Comparison of ENCODE assay signal across 31 cellular contexts in the genomic region with DNA sequence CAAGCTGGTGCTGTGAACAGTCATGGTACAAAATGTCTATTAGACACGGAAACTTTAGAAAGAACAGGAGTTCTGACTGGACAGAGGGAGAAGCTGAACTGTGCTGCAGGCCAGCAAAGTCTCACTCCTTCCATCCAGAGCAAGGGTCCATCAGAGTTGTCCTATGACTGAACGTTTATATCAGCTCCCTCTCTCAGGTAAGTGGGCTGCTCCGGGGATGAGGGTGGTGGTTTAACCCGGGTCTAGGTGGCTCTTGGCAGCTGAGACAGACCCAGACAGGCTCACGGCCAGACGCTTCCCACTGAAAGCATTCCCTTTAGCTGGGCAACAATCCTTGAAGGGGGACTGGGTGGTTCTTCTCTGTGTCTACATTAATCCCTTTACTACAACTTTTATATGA.
"Had no signal": no experiment of that assay in that cellular context is flagged by ENCODE, and none has a peak within 500 bp of the region (broad histone marks: within the 10 kb centered on the region; RNA-seq: fewer than 3 reads in every experiment).

No MANE protein-coding gene starts in this region.

- H3K4me1 Mint-ChIP-seq: naive B cell; naive thymus-derived CD8-positive, alpha-beta T cell; nephron progenitor cell; neural crest cell; stimulated activated effector memory CD8-positive, alpha-beta T cell treated with anti-CD3 and anti-CD28 coated beads, Interleukin-12 subunit alpha, Interleukin-12 subunit beta, amount 100 ng/mL, for 72 hours; stimulated activated naive CD8-positive, alpha-beta T cell treated with anti-CD3 and anti-CD28 coated beads, Interleukin-15, amount 100 ng/mL, for 72 hours had no signal

- H3K9me3 ChIP-seq: neutrophil, ovary, psoas muscle, right lobe of liver, sigmoid colon, suprapubic skin, testis, tibial artery, transverse colon, upper lobe of right lung, uterus had no signal

- H3K4me1 ChIP-seq: parathyroid adenoma, psoas muscle, right lobe of liver, sigmoid colon, suprapubic skin, testis, tibial artery, transverse colon, upper lobe of right lung, uterus had no signal

- ATAC-seq: naive thymus-derived CD8-positive, alpha-beta T cell; natural killer cell treated with Interleukin-12 subunit alpha and Interleukin-12 subunit beta and Interleukin-15 and Interleukin-18, amount 100 ng/mL, for 72 hours; psoas muscle; right cardiac atrium; right lobe of liver; stimulated activated effector memory CD8-positive, alpha-beta T cell treated with anti-CD3 and anti-CD28 coated beads, Interleukin-12 subunit alpha, Interleukin-12 subunit beta, amount 100 ng/mL, for 72 hours; stimulated activated naive CD8-positive, alpha-beta T cell treated with anti-CD3 and anti-CD28 coated beads, Interleukin-15, amount 100 ng/mL, for 72 hours; stimulated activated naive CD8-positive, alpha-beta T cell treated with anti-CD3 and anti-CD28 coated beads, Interleukin-15, Interleukin-2, amounts not matched to agents 100 U/mL and 50 U/mL, for 24 hours; upper lobe of right lung had no signal

- H3K4me3 Mint-ChIP-seq: naive B cell; naive thymus-derived CD8-positive, alpha-beta T cell; natural killer cell treated with Interleukin-12 subunit alpha and Interleukin-12 subunit beta and Interleukin-15 and Interleukin-18, amount 100 ng/mL, for 72 hours; nephron progenitor cell; neural crest cell; stimulated activated effector memory CD8-positive, alpha-beta T cell treated with anti-CD3 and anti-CD28 coated beads, Interleukin-12 subunit alpha, Interleukin-12 subunit beta, amount 100 ng/mL, for 72 hours; stimulated activated naive CD8-positive, alpha-beta T cell treated with anti-CD3 and anti-CD28 coated beads, Interleukin-15, amount 100 ng/mL, for 72 hours; type B pancreatic cell had no signal

- H3K9ac ChIP-seq: parathyroid adenoma had no signal

- H3K9me3 Mint-ChIP-seq: naive thymus-derived CD8-positive, alpha-beta T cell; nephron progenitor cell; neural crest cell; stimulated activated naive CD8-positive, alpha-beta T cell treated with anti-CD3 and anti-CD28 coated beads, Interleukin-15, amount 100 ng/mL, for 72 hours; type B pancreatic cell had no signal

- H2AFZ ChIP-seq: parathyroid adenoma had no signal

- H3K27me3 ChIP-seq: neutrophil, ovary, right lobe of liver, sigmoid colon, suprapubic skin, testis, tibial artery, transverse colon, upper lobe of right lung, uterus had no signal

- H3K4me3 ChIP-seq: ovary, psoas muscle, right lobe of liver, sigmoid colon, suprapubic skin, testis, tibial artery, transverse colon, upper lobe of right lung, uterus had no signal

- H3K79me2 ChIP-seq: parathyroid adenoma had no signal

- DNase-seq: naive B cell; naive thymus-derived CD8-positive, alpha-beta T cell; nephron progenitor cell; nucleus accumbens; ovary; psoas muscle; right lobe of liver; sigmoid colon; small intestine; stimulated activated CD4-positive, alpha-beta T cell treated with anti-CD3 and anti-CD28 coated beads, Interleukin-15, amount 100 ng/mL, for 24 hours; stimulated activated CD4-positive, alpha-beta T cell treated with anti-CD3 and anti-CD28 coated beads, Interleukin-2, amount 100 ng/mL, for 24 hours; stimulated activated CD4-positive, alpha-beta T cell treated with anti-CD3 and anti-CD28 coated beads, Interleukin-2, amount 100 ng/mL, for 48 hours; stimulated activated CD4-positive, alpha-beta T cell treated with anti-CD3 and anti-CD28 coated beads, Interleukin-4, amount 100 ng/mL, for 24 hours; stimulated activated naive CD4-positive, alpha-beta T cell; stimulated activated naive CD8-positive, alpha-beta T cell treated with anti-CD3 and anti-CD28 coated beads, Interleukin-15, amount 100 ng/mL, for 72 hours; stimulated activated naive CD8-positive, alpha-beta T cell treated with anti-CD3 and anti-CD28 coated beads, Interleukin-15, Interleukin-2, amounts not matched to agents 100 U/mL and 50 U/mL, for 24 hours; substantia nigra; testis; tibial artery; transverse colon; upper lobe of right lung; uterus had no signal

- H3K27ac ChIP-seq: neutrophil, ovary, parathyroid adenoma, psoas muscle, right lobe of liver, sigmoid colon, suprapubic skin, testis, tibial artery, transverse colon, upper lobe of right lung, uterus had no signal

- H3K36me3 Mint-ChIP-seq: naive B cell; naive thymus-derived CD8-positive, alpha-beta T cell; natural killer cell treated with Interleukin-12 subunit alpha and Interleukin-12 subunit beta and Interleukin-15 and Interleukin-18, amount 100 ng/mL, for 72 hours; stimulated activated effector memory CD8-positive, alpha-beta T cell treated with anti-CD3 and anti-CD28 coated beads, Interleukin-12 subunit alpha, Interleukin-12 subunit beta, amount 100 ng/mL, for 72 hours; type B pancreatic cell had no signal

- H3K36me3 ChIP-seq: neutrophil, ovary, right lobe of liver, sigmoid colon, suprapubic skin, tibial artery, transverse colon, upper lobe of right lung, uterus had no signal

- H3K27ac Mint-ChIP-seq: naive B cell; naive thymus-derived CD8-positive, alpha-beta T cell; natural killer cell treated with Interleukin-12 subunit alpha and Interleukin-12 subunit beta and Interleukin-15 and Interleukin-18, amount 100 ng/mL, for 72 hours; nephron progenitor cell; progenitor cell of endocrine pancreas; stimulated activated effector memory CD8-positive, alpha-beta T cell treated with anti-CD3 and anti-CD28 coated beads, Interleukin-12 subunit alpha, Interleukin-12 subunit beta, amount 100 ng/mL, for 72 hours; stimulated activated naive CD8-positive, alpha-beta T cell treated with anti-CD3 and anti-CD28 coated beads, Interleukin-15, amount 100 ng/mL, for 72 hours; type B pancreatic cell had no signal

- H3K27me3 Mint-ChIP-seq: naive B cell; natural killer cell treated with Interleukin-12 subunit alpha and Interleukin-12 subunit beta and Interleukin-15 and Interleukin-18, amount 100 ng/mL, for 72 hours; progenitor cell of endocrine pancreas; stimulated activated naive CD8-positive, alpha-beta T cell treated with anti-CD3 and anti-CD28 coated beads, Interleukin-15, amount 100 ng/mL, for 72 hours; type B pancreatic cell had no signal
